In genomic region chr10:131981429-131982184, GRCh38 we compare ENCODE assay signal across 8 cellular contexts. TPM values are rescaled to one million over a fixed set of nuclear protein-coding genes. Genes with fewer than 3 reads are reported as not detected.
DNase-seq lines count a peak whose midpoint lies in the region; ATAC-seq and TF ChIP-seq lines count a peak whose summit lies in the region.

TSS of gene BNIP3 (minus strand) at chr10:131981923. CDS start at chr10:131981806, 117 bp downstream.

- H3K36me3 ChIP-seq in BE2C (peaks cover 13% of the 10 kb centered on the region), ectodermal cell (ENCODE audit: control insufficient read depth, insufficient read depth, low read length) (no peaks in the 10 kb centered on the region), lung (ENCODE audit: control insufficient read depth in 2 of 2, insufficient read depth in 2 of 2, low read length in 2 of 2) (peaks cover 0 to 4% of the 10 kb centered on the region in 2 donors)

- peak within 1 kb of the TSS; percentile 96 for H3K4me3 ChIP-seq in BE2C (ENCODE audit: low read depth, low read length)
- peak within 1 kb of the TSS; percentile 72 for H3K4me3 ChIP-seq in ectodermal cell (ENCODE audit: insufficient read depth, low read depth, low read length)
- peak within 1 kb of the TSS; percentile 84 for H3K4me3 ChIP-seq in lung

- no peaks in the 10 kb centered on the region for H3K4me1 ChIP-seq in BE2C
- peaks cover 7% of the 10 kb centered on the region for H3K4me1 ChIP-seq in ectodermal cell (ENCODE audit: control insufficient read depth, insufficient read depth, low read length)
- peaks cover 8 to 9% of the 10 kb centered on the region in 2 donors for H3K4me1 ChIP-seq in lung (ENCODE audit: control insufficient read depth in 2 of 2, insufficient read depth in 2 of 2, low read length in 2 of 2)

- WGBS in ectodermal cell, 2 experiments, result 0% methylated on average over 100 of the region's 100 CpGs
- WGBS in lung, 2 donors, result 0% methylated on average over 58 to 100 of the region's 100 CpGs

- ATAC-seq in GM19043 (IDR thresholded peaks at IDR 0.05; ENCODE audit: low read depth, unreplicated experiment) (peak; percentile 88), HG03354 (IDR thresholded peaks at IDR 0.05; ENCODE audit: poor library complexity, severe bottlenecking, unreplicated experiment) (peak; percentile 88), lung (ENCODE audit: insufficient read depth, low FRiP score) (peak; percentile 91)

- H3K9me3 ChIP-seq in BE2C (no peaks in the 10 kb centered on the region), ectodermal cell (ENCODE audit: control insufficient read depth, low read length) (no peaks in the 10 kb centered on the region), lung (ENCODE audit: control insufficient read depth in 2 of 2, insufficient read depth in 1 of 2, low read length in 1 of 2) (no peaks in the 10 kb centered on the region)

- no peaks in the 10 kb centered on the region for H3K27me3 ChIP-seq in BE2C
- H3K27me3 ChIP-seq in ectodermal cell (ENCODE audit: control insufficient read depth, insufficient read depth, low read length, poor library complexity, severe bottlenecking), result peaks cover 25% of the 10 kb centered on the region
- H3K27me3 ChIP-seq in lung (ENCODE audit: control insufficient read depth, insufficient read depth), result no peaks in the 10 kb centered on the region

- DNase-seq in BE2C (peak; percentile 97), NCI-H748 treated with DMSO at 0.1 percent for 48 hours (lab: John Stamatoyannopoulos, UW) (peak; percentile 38), lung (ENCODE audit: low spot score) (peak; percentile 94)
- DNase-seq in activated CD8-positive, alpha-beta memory T cell treated with anti-CD3 and anti-CD28 coated beads for 1 hour (ENCODE audit: extremely low read depth in 1 of 2, low read depth in 1 of 2), result peak; percentile 77 to 94
- DNase-seq in stimulated activated CD4-positive, alpha-beta T cell treated with anti-CD3 and anti-CD28 coated beads, TNF-alpha, amount 100 ng/mL, for 24 hours (ENCODE audit: low read depth in 3 of 3), result peak; percentile 88 to 96 (median 92)

- H3K27ac ChIP-seq in ectodermal cell (ENCODE audit: insufficient read depth, low read depth, low read length, poor library complexity, severe bottlenecking), result no peak within 1 kb of the TSS
- H3K27ac ChIP-seq in lung (ENCODE audit: low read depth in 1 of 2, low read length in 1 of 2), result peak within 1 kb of the TSS; percentile 80 to 86

- 0 out of 2 replicates have a peak, but pooled peaks have one; percentile 2 for TF ChIP-seq CTCF in BE2C (IDR thresholded peaks at IDR 0.05; ENCODE audit: low read depth, low read length)
- TF ChIP-seq CTCF in lung (IDR thresholded peaks at IDR 0.05; ENCODE audit: control extremely low read depth, extremely low read depth), result no peak

RNA-seq across cellular contexts. Expression of gene BNIP3, which starts in this region (rescaled TPM):
- 47.0 TPM for polyA plus RNA-seq in BE2C (2012; ENCODE audit: insufficient read depth, insufficient read length, low read depth)
- polyA plus RNA-seq in ectodermal cell (2013, experiment 1 of 4), result 39.7 TPM
- polyA plus RNA-seq in ectodermal cell (2013, experiment 2 of 4), result 30.7 TPM
- 41.9 TPM for polyA plus RNA-seq in ectodermal cell (2013, experiment 3 of 4)
- 43.1 TPM for polyA plus RNA-seq in ectodermal cell (2013, experiment 4 of 4)
- total RNA-seq in lung, result 10 to 100 TPM; 29.9 to 38.4 TPM
- 10 to 100 TPM; 20.4 to 31.7 TPM for polyA plus RNA-seq in lung

Comparison
In these comparisons a context has a peak if more than half of its experiments do, and no peak if none do; other contexts are left out.
1. DNase-seq: peak in every context shown above with its lines; median percentile 97 in BE2C; 94 in lung; 92 in stimulated activated CD4-positive, alpha-beta T cell treated with anti-CD3 and anti-CD28 coated beads, TNF-alpha, amount 100 ng/mL, for 24 hours; 86 in activated CD8-positive, alpha-beta memory T cell treated with anti-CD3 and anti-CD28 coated beads for 1 hour; 38 in NCI-H748 treated with DMSO at 0.1 percent for 48 hours.